8 cellular contexts compared by ENCODE assay signal in genomic region chr19:58003153-58003828, GRCh38. TPM values are rescaled to one million over a fixed set of nuclear protein-coding genes. Genes with fewer than 3 reads are reported as not detected.
DNase-seq lines count a peak whose midpoint lies in the region; TF ChIP-seq lines count a peak whose summit lies in the region.

No MANE protein-coding gene starts in this region.

- no peak for TF ChIP-seq CTCF in AG09309 (IDR thresholded peaks at IDR 0.05; ENCODE audit: control insufficient read depth, insufficient read depth, low read depth, low read length, missing control alignments)
- no peak for TF ChIP-seq CTCF in LNCaP clone FGC (IDR thresholded peaks at IDR 0.05; ENCODE audit: control insufficient read depth, extremely low read depth, insufficient read depth)

- no peaks in the 10 kb centered on the region for H3K27me3 ChIP-seq in ectodermal cell (ENCODE audit: control insufficient read depth, insufficient read depth, low read length, poor library complexity, severe bottlenecking)
- H3K27me3 ChIP-seq in muscle layer of colon (ENCODE audit: control insufficient read depth in 1 of 2, insufficient read depth in 2 of 2, low read length in 2 of 2) = no peaks in the 10 kb centered on the region

- H3K9me3 ChIP-seq in ectodermal cell (ENCODE audit: control insufficient read depth, low read length) = peaks cover 4% of the 10 kb centered on the region
- H3K9me3 ChIP-seq in muscle layer of colon (ENCODE audit: low read length) = peaks cover 54% of the 10 kb centered on the region

- 77% methylated on average over 33 of the region's 33 CpGs for WGBS in ectodermal cell, 2 experiments

- no peak for DNase-seq in AG09309 (ENCODE audit: low read depth)
- no peak for DNase-seq in LNCaP clone FGC (ENCODE audit: low read depth)
- no peak for DNase-seq in cerebellar nuclear complex (lab: John Stamatoyannopoulos, UW)
- no peak for DNase-seq in OCI-M2 (lab: John Stamatoyannopoulos, UW; ENCODE audit: unreplicated experiment)
- no peak for DNase-seq in NCI-H1092 (lab: John Stamatoyannopoulos, UW)
- DNase-seq in foreskin melanocyte = no peak

- H3K27ac ChIP-seq in ectodermal cell (ENCODE audit: insufficient read depth, low read depth, low read length, poor library complexity, severe bottlenecking) (no peak overlapping the region), muscle layer of colon (ENCODE audit: low read depth, low read length) (peak overlapping the region; percentile 73)

- H3K4me1 ChIP-seq in ectodermal cell (ENCODE audit: control insufficient read depth, insufficient read depth, low read length) (no peaks in the 10 kb centered on the region), muscle layer of colon (ENCODE audit: insufficient read depth, low read length) (peaks cover 19% of the 10 kb centered on the region)

- peak overlapping the region; percentile 56 for H3K9ac ChIP-seq in muscle layer of colon (ENCODE audit: low read length)

- H3K36me3 ChIP-seq in ectodermal cell (ENCODE audit: control insufficient read depth, insufficient read depth, low read length) (peaks cover 63% of the 10 kb centered on the region), muscle layer of colon (ENCODE audit: insufficient read depth, low read length) (peaks cover 36% of the 10 kb centered on the region)

- H3K4me3 ChIP-seq in AG09309 (ENCODE audit: control insufficient read depth, low read depth, low read length) (peak overlapping the region; percentile 86), LNCaP clone FGC (ENCODE audit: low read depth, low read length) (peak overlapping the region; percentile 78), ectodermal cell (ENCODE audit: insufficient read depth, low read depth, low read length) (peak overlapping the region; percentile 92), muscle layer of colon (ENCODE audit: low read depth in 1 of 2, low read length in 2 of 2) (peak overlapping the region; percentile 59 to 99)

RNA-seq across cellular contexts. Expression of gene ZNF606, which starts 0.7 kb away (rescaled TPM):
- polyA plus RNA-seq in ectodermal cell (2013, experiment 1 of 4) = 26.1 TPM
- polyA plus RNA-seq in ectodermal cell (2013, experiment 2 of 4) = 28.7 TPM
- 21.2 TPM for polyA plus RNA-seq in ectodermal cell (2013, experiment 3 of 4)
- 29.1 TPM for polyA plus RNA-seq in ectodermal cell (2013, experiment 4 of 4)

RNA-seq across cellular contexts. Expression of gene C19orf18, which starts 29.0 kb away (rescaled TPM):
- not detected for polyA plus RNA-seq in ectodermal cell (2013, experiment 1 of 4)
- polyA plus RNA-seq in ectodermal cell (2013, experiment 2 of 4) = 0.37 TPM
- polyA plus RNA-seq in ectodermal cell (2013, experiment 3 of 4) = 0.43 TPM
- polyA plus RNA-seq in ectodermal cell (2013, experiment 4 of 4) = 0.61 TPM

RNA-seq across cellular contexts. Expression of gene ZSCAN1, which starts 30.5 kb away (rescaled TPM):
- polyA plus RNA-seq in ectodermal cell (2013, experiment 1 of 4) = 2.4 TPM
- 2.8 TPM for polyA plus RNA-seq in ectodermal cell (2013, experiment 2 of 4)
- 1.9 TPM for polyA plus RNA-seq in ectodermal cell (2013, experiment 3 of 4)
- 2.2 TPM for polyA plus RNA-seq in ectodermal cell (2013, experiment 4 of 4)

RNA-seq across cellular contexts. Expression of gene ZNF256, which starts 55.8 kb away (rescaled TPM):
- polyA plus RNA-seq in ectodermal cell (2013, experiment 1 of 4) = 10.0 TPM
- polyA plus RNA-seq in ectodermal cell (2013, experiment 2 of 4) = 12.0 TPM
- 9.6 TPM for polyA plus RNA-seq in ectodermal cell (2013, experiment 3 of 4)
- polyA plus RNA-seq in ectodermal cell (2013, experiment 4 of 4) = 10.3 TPM

RNA-seq across cellular contexts. Expression of gene ZNF135, which starts 55.8 kb away (rescaled TPM):
- 6.6 TPM for polyA plus RNA-seq in ectodermal cell (2013, experiment 1 of 4)
- polyA plus RNA-seq in ectodermal cell (2013, experiment 2 of 4) = 7.0 TPM
- 5.4 TPM for polyA plus RNA-seq in ectodermal cell (2013, experiment 3 of 4)
- polyA plus RNA-seq in ectodermal cell (2013, experiment 4 of 4) = 6.8 TPM
